In the genomic region with DNA sequence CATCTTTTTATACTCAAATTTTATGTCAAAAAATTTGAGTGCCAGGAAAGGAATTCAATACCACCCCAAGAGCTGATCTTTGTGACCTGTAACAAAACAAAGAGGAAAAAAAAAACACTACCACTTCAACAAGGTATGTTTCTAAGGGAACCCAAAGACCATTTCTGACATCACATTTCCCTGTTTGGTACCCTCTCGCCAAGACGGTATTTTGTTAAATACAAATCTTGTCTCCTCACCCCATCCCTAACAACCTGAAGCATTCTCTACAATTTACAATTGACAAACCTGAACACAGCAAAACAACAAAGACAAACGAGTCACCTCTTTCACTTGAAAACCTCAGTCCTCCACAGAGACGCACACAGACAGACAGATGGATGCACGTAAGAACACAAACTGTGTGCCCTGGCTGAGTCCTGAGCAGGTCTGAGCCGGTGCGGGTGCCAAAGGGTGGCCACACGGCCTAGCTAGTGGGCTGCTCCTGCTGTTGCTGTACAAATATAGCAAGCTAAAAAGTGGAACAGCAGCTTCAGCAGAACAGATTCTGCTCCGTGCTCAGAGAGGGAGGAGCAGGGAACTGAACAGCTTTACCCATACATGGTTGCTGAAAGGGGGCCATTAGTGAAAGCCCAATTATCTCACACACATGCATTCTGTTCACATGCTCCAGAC, we compare ENCODE assay signal across 8 cellular contexts. TPM values are rescaled to one million over a fixed set of nuclear protein-coding genes. Genes with fewer than 3 reads are reported as not detected.
A peak's percentile ranks its signal among the peaks of the same experiment; 100 is the strongest.
DNase-seq lines count a peak whose midpoint lies in the region; ATAC-seq and TF ChIP-seq lines count a peak whose summit lies in the region.

No MANE protein-coding gene starts in this region.

- H3K36me3 Mint-ChIP-seq in T-cell (peaks cover 11% of the 10 kb centered on the region), endothelial cell (ENCODE audit: low read depth, unreplicated experiment) (no peaks in the 10 kb centered on the region), natural killer cell (no peaks in the 10 kb centered on the region)

- H3K9me3 Mint-ChIP-seq in T-cell = no peaks in the 10 kb centered on the region
- H3K9me3 Mint-ChIP-seq in endothelial cell (ENCODE audit: unreplicated experiment) = no peaks in the 10 kb centered on the region
- H3K9me3 Mint-ChIP-seq in natural killer cell = no peaks in the 10 kb centered on the region

- H3K27me3 ChIP-seq in HAP-1 (ENCODE audit: low read depth) = no peaks in the 10 kb centered on the region

- H3K36me3 ChIP-seq in HAP-1 (replicated peaks) = peaks cover 3% of the 10 kb centered on the region

- H3K4me3 Mint-ChIP-seq in T-cell = peak overlapping the region; percentile 56 to 62 (median 60)
- H3K4me3 Mint-ChIP-seq in endothelial cell (ENCODE audit: unreplicated experiment) = peak overlapping the region; percentile 56
- peak overlapping the region; percentile 58 for H3K4me3 Mint-ChIP-seq in natural killer cell

- H3K4me1 ChIP-seq in HAP-1 = peaks cover 26% of the 10 kb centered on the region

- intact Hi-C loops in natural killer cell (cut with micrococcal nuclease) = no loop called here

- CTCF ChIA-PET in T-cell (lab: Charles Lee) = interaction anchor here in 1 of 2 donors (0.6 kb wide), 1 partner anchor 89 kb away, joined by 3 read pairs; no protein-coding TSS in a partner anchor

- in situ Hi-C loops in HAP-1 (cut with MboI; ENCODE audit: low sequenced_read_pairs) = no loop called here

- TF ChIP-seq CTCF in endothelial cell (IDR thresholded peaks at IDR 0.05; ENCODE audit: unreplicated experiment) = no peak
- no peak for TF ChIP-seq CTCF in natural killer cell (IDR thresholded peaks at IDR 0.05)

- no peaks in the 10 kb centered on the region for H3K9me3 ChIP-seq in HAP-1

- H3K4me1 Mint-ChIP-seq in T-cell (peaks cover 44 to 82% (median 76%) of the 10 kb centered on the region in 3 donors), endothelial cell (ENCODE audit: unreplicated experiment) (peaks cover 36% of the 10 kb centered on the region), natural killer cell (peaks cover 44 to 55% of the 10 kb centered on the region in 2 donors)

- H3K27me3 Mint-ChIP-seq in T-cell (no peaks in the 10 kb centered on the region), endothelial cell (ENCODE audit: unreplicated experiment) (no peaks in the 10 kb centered on the region), natural killer cell (ENCODE audit: low read depth in 2 of 2) (no peaks in the 10 kb centered on the region)

- peak; percentile 44 to 51 for ATAC-seq in activated CD4-positive, CD25-positive, alpha-beta regulatory T cell treated with anti-CD3 and anti-CD28 coated beads, Interleukin-2, amount 50 U/mL, for 24 hours
- ATAC-seq in T-cell (replicated peaks in 1 of 4) (peak; percentile 29 to 68 (median 46)), natural killer cell (peak; percentile 14 to 50 (median 40))

- no peak for DNase-seq in activated CD4-positive, CD25-positive, alpha-beta regulatory T cell treated with anti-CD3 and anti-CD28 coated beads, Interleukin-2, amount 50 U/mL, for 72 hours
- DNase-seq in T-cell (peak in 27 of 34 experiments; percentile 5 to 46 (median 25)), endothelial cell (ENCODE audit: low spot score) (no peak), natural killer cell (no peak), iPS-NIHi7 (ENCODE audit: extremely low spot score) (no peak), KG1 (lab: John Stamatoyannopoulos, UW) (no peak), HAP-1 (ENCODE audit: low spot score in 2 of 2) (no peak)

- no peak overlapping the region for H3K4me3 ChIP-seq in HAP-1

- H3K27ac Mint-ChIP-seq in T-cell (peak overlapping the region; percentile 73 to 87), endothelial cell (ENCODE audit: unreplicated experiment) (peak overlapping the region; percentile 99), natural killer cell (peak overlapping the region; percentile 89 to 93)

- POLR2A ChIA-PET in T-cell (lab: Charles Lee) = interaction anchor here in 1 of 2 donors (0.5 kb wide), 1 partner anchor 55 kb away, joined by 3 read pairs; a partner anchor contains a TSS

RNA-seq across cellular contexts. Expression of a gene that starts 28.6 kb away (rescaled TPM):
- total RNA-seq in T-cell = 100 to 1,000 TPM; 109 to 124 (median 123) TPM
- 162 TPM for total RNA-seq in endothelial cell (ENCODE audit: unreplicated experiment)
- 100 to 1,000 TPM; 128 to 168 (median 162) TPM for total RNA-seq in natural killer cell

RNA-seq across cellular contexts. Expression of a gene that starts 41.1 kb away (rescaled TPM):
- total RNA-seq in T-cell (10 to 100 TPM; 14.9 to 25.3 (median 25.0) TPM), endothelial cell (ENCODE audit: unreplicated experiment) (34.9 TPM), natural killer cell (10 to 100 TPM; 19.4 to 28.6 (median 20.4) TPM)

RNA-seq across cellular contexts. Expression of a gene that starts 54.4 kb away (rescaled TPM):
- total RNA-seq in T-cell = 10 to 100 TPM; 19.1 to 23.6 (median 21.6) TPM
- 12.1 TPM for total RNA-seq in endothelial cell (ENCODE audit: unreplicated experiment)
- 10 to 100 TPM; 17.7 to 24.1 (median 20.9) TPM for total RNA-seq in natural killer cell

RNA-seq across cellular contexts. Expression of a gene that starts 54.5 kb away (rescaled TPM):
- total RNA-seq in T-cell = 100 to 1,000 TPM in 1 of 5 donors, 10 to 100 TPM in 4; 69.1 to 105 (median 76.1) TPM
- 199 TPM for total RNA-seq in endothelial cell (ENCODE audit: unreplicated experiment)
- 100 to 1,000 TPM; 114 to 138 (median 115) TPM for total RNA-seq in natural killer cell

Comparison
In these comparisons a context has a peak if more than half of its experiments do, and no peak if none do; other contexts are left out.
1. DNase-seq: peak in T-cell (27 of 34); none in activated CD4-positive, CD25-positive, alpha-beta regulatory T cell treated with anti-CD3 and anti-CD28 coated beads, Interleukin-2, amount 50 U/mL, for 72 hours (single experiment), endothelial cell (single experiment), natural killer cell (single experiment), iPS-NIHi7 (single experiment), KG1 (single experiment) and HAP-1 (0 of 2).
2. Peak in every context shown above with its lines, with median percentiles within 50 percentile points of each other: ATAC-seq, H3K27ac Mint-ChIP-seq and H3K4me3 Mint-ChIP-seq.